ENCODE assay signal across 8 cellular contexts in genomic region chr4:15197005-15197404, GRCh38.
DNase-seq lines count a peak whose midpoint lies in the region; ATAC-seq, FAIRE-seq and TF ChIP-seq lines count a peak whose summit lies in the region.
"Had no signal": no experiment of that assay in that cellular context is flagged by ENCODE, and none has a peak within 500 bp of the region (broad histone marks: within the 10 kb centered on the region; RNA-seq: fewer than 3 reads in every experiment).

No MANE protein-coding gene starts in this region.

- H3K4me3 ChIP-seq in retinal pigment epithelial cell (ENCODE audit: low read length): no peak overlapping the region

- H3K27ac ChIP-seq in foreskin keratinocyte: no peak overlapping the region

- H3K36me3 Mint-ChIP-seq in HFFc6 (ENCODE audit: low read depth): no peaks in the 10 kb centered on the region
- H3K36me3 Mint-ChIP-seq: natural killer cell treated with Interleukin-12 subunit alpha and Interleukin-12 subunit beta and Interleukin-15 and Interleukin-18, amount 100 ng/mL, for 72 hours had no signal

- H3K4me1 ChIP-seq in foreskin keratinocyte: no peaks in the 10 kb centered on the region

- no peak for FAIRE-seq in urothelium cell line (lab: Jason Lieb, UNC)

- no peak overlapping the region for H3K27ac Mint-ChIP-seq in HFFc6
- H3K27ac Mint-ChIP-seq: natural killer cell treated with Interleukin-12 subunit alpha and Interleukin-12 subunit beta and Interleukin-15 and Interleukin-18, amount 100 ng/mL, for 72 hours had no signal

- peaks cover under 1% of the 10 kb centered on the region; the same call in 1 of the 2 replicates for H3K27me3 Mint-ChIP-seq in HFFc6 (ENCODE audit: insufficient read depth)

- in situ Hi-C loops in SK-MEL-5 (cut with HindIII; ENCODE audit: low pct_unique_long_range_greater_than_20kb, low sequenced_read_pairs): no loop called here

- peaks cover 11% of the 10 kb centered on the region; the same call in 1 of the 2 replicates for H3K4me1 Mint-ChIP-seq in HFFc6 (ENCODE audit: low read depth)

- no peaks in the 10 kb centered on the region for H3K9me3 Mint-ChIP-seq in HFFc6
- H3K9me3 Mint-ChIP-seq: natural killer cell treated with Interleukin-12 subunit alpha and Interleukin-12 subunit beta and Interleukin-15 and Interleukin-18, amount 100 ng/mL, for 72 hours had no signal

- DNase-seq in HFFc6: peak; percentile 22
- DNase-seq in SK-MEL-5 (ENCODE audit: low read depth, low spot score): peak; percentile 68
- peak in 1 of 2 donors; percentile 36 for DNase-seq in foreskin keratinocyte
- no peak for DNase-seq in retinal pigment epithelial cell (ENCODE audit: low read depth)
- no peak for DNase-seq in posterior cingulate gyrus
- no peak for DNase-seq in urothelium cell line (ENCODE audit: low spot score)
- DNase-seq in T1000 (lab: John Stamatoyannopoulos, UW): no peak

- TF ChIP-seq CTCF in HFFc6 (IDR thresholded peaks at IDR 0.05) (peak; percentile 65), foreskin keratinocyte (conservative IDR thresholded peaks at IDR 0.05) (peak; percentile 50), retinal pigment epithelial cell (conservative IDR thresholded peaks at IDR 0.05; ENCODE audit: low read depth, low read length) (peak; percentile 58)

- intact Hi-C loops in posterior cingulate gyrus (cut with DNase I): no loop called here

- peak; percentile 54 for ATAC-seq in foreskin keratinocyte
- ATAC-seq: natural killer cell treated with Interleukin-12 subunit alpha and Interleukin-12 subunit beta and Interleukin-15 and Interleukin-18, amount 100 ng/mL, for 72 hours had no signal

- no peak overlapping the region for H3K4me3 Mint-ChIP-seq in HFFc6
- H3K4me3 Mint-ChIP-seq: natural killer cell treated with Interleukin-12 subunit alpha and Interleukin-12 subunit beta and Interleukin-15 and Interleukin-18, amount 100 ng/mL, for 72 hours had no signal

- H3K27me3 ChIP-seq in foreskin keratinocyte: no peaks in the 10 kb centered on the region

Comparison
In these comparisons a context has a peak if more than half of its experiments do, and no peak if none do; other contexts are left out.
1. DNase-seq: peak in HFFc6 (single experiment) and SK-MEL-5 (single experiment); none in retinal pigment epithelial cell (single experiment), posterior cingulate gyrus (0 of 10), urothelium cell line (single experiment) and T1000 (single experiment).
2. Peak in every context shown above with its lines, with median percentiles within 50 percentile points of each other: CTCF ChIP-seq.